Comparison of ENCODE assay signal across 1 cellular context in genomic region chr17:40358323-40359038, GRCh38.
TF ChIP-seq lines count a peak whose summit lies in the region.

No MANE protein-coding gene starts in this region.

TF ChIP-seq in K562, 482 proteins besides CTCF, POLR2A, EP300 and RAD21 (continued from another document and continues in another):
- no peak for TF ChIP-seq CREB1 (IDR thresholded peaks at IDR 0.05)
- TF ChIP-seq CREB1 (CRISPR knock-in tag; IDR thresholded peaks at IDR 0.05): no peak
- no peak for TF ChIP-seq U2AF2 (optimal IDR thresholded peaks at IDR 0.05; ENCODE audit: low read depth, low read length)
- TF ChIP-seq SMAD2 (IDR thresholded peaks at IDR 0.05; ENCODE audit: low read depth, low read length): no peak
- TF ChIP-seq ATF6 (CRISPR knock-in tag; IDR thresholded peaks at IDR 0.05): no peak
- TF ChIP-seq AFF4 (CRISPR knock-in tag; IDR thresholded peaks at IDR 0.05): no peak
- no peak for TF ChIP-seq CREM (IDR thresholded peaks at IDR 0.05; ENCODE audit: low read depth)
- peak; percentile 73 for TF ChIP-seq ZBTB2 (IDR thresholded peaks at IDR 0.05)
- TF ChIP-seq ZNF76 (CRISPR knock-in tag; IDR thresholded peaks at IDR 0.05; ENCODE audit: borderline replicate concordance): no peak
- TF ChIP-seq ESRRB (CRISPR knock-in tag; IDR thresholded peaks at IDR 0.05; ENCODE audit: borderline replicate concordance): no peak
- TF ChIP-seq SLC30A9 (CRISPR knock-in tag; IDR thresholded peaks at IDR 0.05): no peak
- TF ChIP-seq ZNF175 (CRISPR knock-in tag; IDR thresholded peaks at IDR 0.05; ENCODE audit: low read depth): no peak
- TF ChIP-seq ZNF589 (CRISPR knock-in tag; IDR thresholded peaks at IDR 0.05; ENCODE audit: low read depth): no peak
- TF ChIP-seq ZNF239 (CRISPR knock-in tag; IDR thresholded peaks at IDR 0.05): no peak
- no peak for TF ChIP-seq USF2 (CRISPR knock-in tag; IDR thresholded peaks at IDR 0.05)
- TF ChIP-seq NCOA4 (IDR thresholded peaks at IDR 0.05; ENCODE audit: partially characterized antibody): no peak
- TF ChIP-seq MXD1 (CRISPR knock-in tag; IDR thresholded peaks at IDR 0.05; ENCODE audit: borderline replicate concordance, poor library complexity, severe bottlenecking): no peak
- no peak for TF ChIP-seq RFX1 (IDR thresholded peaks at IDR 0.05)
- no peak for TF ChIP-seq NR2C2 (CRISPR knock-in tag; IDR thresholded peaks at IDR 0.05)
- TF ChIP-seq NR2C2 (tag; IDR thresholded peaks at IDR 0.05): no peak
- no peak for TF ChIP-seq HEY1 (CRISPR knock-in tag; IDR thresholded peaks at IDR 0.05; ENCODE audit: borderline replicate concordance)
- no peak for TF ChIP-seq VEZF1 (CRISPR knock-in tag; IDR thresholded peaks at IDR 0.05)
- no peak for TF ChIP-seq ATF1 (CRISPR knock-in tag; IDR thresholded peaks at IDR 0.05)
- no peak for TF ChIP-seq ATF1 (tag; IDR thresholded peaks at IDR 0.05)
- no peak for TF ChIP-seq SIN3B (IDR thresholded peaks at IDR 0.05; ENCODE audit: low read depth)
- TF ChIP-seq XRCC3 (IDR thresholded peaks at IDR 0.05): no peak
- TF ChIP-seq SIX5 (IDR thresholded peaks at IDR 0.05; ENCODE audit: borderline replicate concordance in 1 of 2, insufficient read depth in 1 of 2, low read depth in 1 of 2, low read length in 2 of 2): no peak
- no peak for TF ChIP-seq ARHGAP35 (IDR thresholded peaks at IDR 0.05; ENCODE audit: partially characterized antibody)
- no peak for TF ChIP-seq USF1 (CRISPR knock-in tag; IDR thresholded peaks at IDR 0.05)
- no peak for TF ChIP-seq GTF2B (IDR thresholded peaks at IDR 0.05; ENCODE audit: extremely low read depth, insufficient read length)
- TF ChIP-seq NONO (IDR thresholded peaks at IDR 0.05; ENCODE audit: low read depth in 2 of 2, low read length in 1 of 2): no peak
- TF ChIP-seq ZNF584 (CRISPR knock-in tag; IDR thresholded peaks at IDR 0.05; ENCODE audit: low read depth): no peak
- TF ChIP-seq L3MBTL2 (IDR thresholded peaks at IDR 0.05): peak; percentile 22; the same call in 1 of the 2 replicates
- no peak for TF ChIP-seq PML (IDR thresholded peaks at IDR 0.05; ENCODE audit: low read length)
- TF ChIP-seq E2F3 (CRISPR knock-in tag; IDR thresholded peaks at IDR 0.05): no peak
- TF ChIP-seq ZNF274 (IDR thresholded peaks at IDR 0.05; ENCODE audit: borderline replicate concordance, low read depth, low read length): no peak
- TF ChIP-seq ZNF143 (CRISPR knock-in tag; IDR thresholded peaks at IDR 0.05): no peak
- no peak for TF ChIP-seq TAF1 (IDR thresholded peaks at IDR 0.05; ENCODE audit: control insufficient read depth, extremely low read depth, insufficient read depth, low read length, severe bottlenecking)
- TF ChIP-seq CTCFL (IDR thresholded peaks at IDR 0.05; ENCODE audit: borderline replicate concordance, insufficient read depth, low read depth, low read length, poor library complexity, severe bottlenecking): no peak
- TF ChIP-seq RBM39 (optimal IDR thresholded peaks at IDR 0.05; ENCODE audit: low read depth, low read length): peak; percentile 96
- TF ChIP-seq YY1 (IDR thresholded peaks at IDR 0.05; ENCODE audit: borderline replicate concordance in 1 of 3, control insufficient read depth in 1 of 3, extremely low read depth in 1 of 3, insufficient read depth in 3 of 3, insufficient read length in 1 of 3, insufficient replicate concordance in 2 of 3, low read depth in 1 of 3, low read length in 2 of 3): peak in 2 of 3 experiments; percentile 36 to 56
- TF ChIP-seq IRF9 (tag; IDR thresholded peaks at IDR 0.05): no peak
- TF ChIP-seq SUPT5H (IDR thresholded peaks at IDR 0.05): no peak
- TF ChIP-seq ADNP (tag; IDR thresholded peaks at IDR 0.05): no peak
- TF ChIP-seq ZC3H4 (CRISPR knock-in tag; IDR thresholded peaks at IDR 0.05; ENCODE audit: borderline replicate concordance): no peak
- TF ChIP-seq ZNF311 (CRISPR knock-in tag; IDR thresholded peaks at IDR 0.05): no peak
- TF ChIP-seq SP1 (CRISPR knock-in tag; IDR thresholded peaks at IDR 0.05): no peak
- no peak for TF ChIP-seq TCF7 (IDR thresholded peaks at IDR 0.05; ENCODE audit: borderline replicate concordance)
- no peak for TF ChIP-seq RNF2 (IDR thresholded peaks at IDR 0.05)
- no peak for TF ChIP-seq GMEB1 (CRISPR knock-in tag; IDR thresholded peaks at IDR 0.05)
- TF ChIP-seq ZC3H11A (IDR thresholded peaks at IDR 0.05; ENCODE audit: low read depth, low read length): no peak
- TF ChIP-seq ZNF79 (CRISPR knock-in tag; IDR thresholded peaks at IDR 0.05; ENCODE audit: low read depth): no peak
- no peak for TF ChIP-seq MTA3 (IDR thresholded peaks at IDR 0.05; ENCODE audit: borderline replicate concordance)
- no peak for TF ChIP-seq MIER1 (IDR thresholded peaks at IDR 0.05; ENCODE audit: low read depth)
- no peak for TF ChIP-seq CBX2 (IDR thresholded peaks at IDR 0.05; ENCODE audit: insufficient read depth, low read length, poor library complexity, severe bottlenecking)
- TF ChIP-seq RAD51 (IDR thresholded peaks at IDR 0.05; ENCODE audit: borderline replicate concordance, low read depth): no peak
